In genomic region chr1:161177112-161177935, GRCh38 we compare ENCODE assay signal across 8 cellular contexts. TPM values are rescaled to one million over a fixed set of nuclear protein-coding genes. Genes with fewer than 3 reads are reported as not detected.
DNase-seq lines count a peak whose midpoint lies in the region; ATAC-seq and TF ChIP-seq lines count a peak whose summit lies in the region.

B4GALT3 (minus strand) TSS chr1:161177507; CDS start chr1:161176060, 1,447 bp downstream.

- ATAC-seq in HG02840 (IDR thresholded peaks at IDR 0.05; ENCODE audit: low FRiP score, unreplicated experiment) (peak; percentile 69), heart left ventricle (peak; percentile 91 to 97 (median 96))

- H3K9me3 ChIP-seq in adrenal gland (replicated peaks in 1 of 3) (no peaks in the 10 kb centered on the region), heart left ventricle (no peaks in the 10 kb centered on the region)

- H3K4me3 Mint-ChIP-seq in T-helper 1 cell treated with Interleukin-12 subunit alpha and Interleukin-12 subunit beta and Interleukin-4 antibody, amounts not matched to agents 30 μg/mL and 1 μg/mL, for 36 hours = peak within 1 kb of the TSS; percentile 95
- H3K4me3 Mint-ChIP-seq in type B pancreatic cell = peak within 1 kb of the TSS; percentile 100

- H3K36me3 Mint-ChIP-seq in T-helper 1 cell treated with Interleukin-12 subunit alpha and Interleukin-12 subunit beta and Interleukin-4 antibody, amounts not matched to agents 30 μg/mL and 1 μg/mL, for 36 hours (ENCODE audit: low read depth) = peaks cover 29% of the 10 kb centered on the region
- peaks cover 21% of the 10 kb centered on the region for H3K36me3 Mint-ChIP-seq in type B pancreatic cell

- no peaks in the 10 kb centered on the region for H3K27me3 ChIP-seq in adrenal gland
- no peaks in the 10 kb centered on the region for H3K27me3 ChIP-seq in heart left ventricle

- H3K4me1 ChIP-seq in adrenal gland (replicated peaks in 1 of 2) (peaks cover 16 to 30% of the 10 kb centered on the region in 2 donors), heart left ventricle (peaks cover 6 to 55% (median 28%) of the 10 kb centered on the region in 12 donors)

- peak within 1 kb of the TSS; percentile 95 for H3K27ac Mint-ChIP-seq in T-helper 1 cell treated with Interleukin-12 subunit alpha and Interleukin-12 subunit beta and Interleukin-4 antibody, amounts not matched to agents 30 μg/mL and 1 μg/mL, for 36 hours
- H3K27ac Mint-ChIP-seq in type B pancreatic cell = peak within 1 kb of the TSS; percentile 98

- TF ChIP-seq POLR2A in adrenal gland (IDR thresholded peaks at IDR 0.05) (peak; percentile 52 to 75), heart left ventricle (IDR thresholded peaks at IDR 0.05) (peak; percentile 48 to 91)

- H3K9me3 Mint-ChIP-seq in T-helper 1 cell treated with Interleukin-12 subunit alpha and Interleukin-12 subunit beta and Interleukin-4 antibody, amounts not matched to agents 30 μg/mL and 1 μg/mL, for 36 hours = no peaks in the 10 kb centered on the region
- no peaks in the 10 kb centered on the region for H3K9me3 Mint-ChIP-seq in type B pancreatic cell

- in situ Hi-C loops in GM13976 (cut with MboI; ENCODE audit: low sequenced_read_pairs, unreplicated experiment) = no loop called here

- intact Hi-C loops in adrenal gland (cut with DNase I) = no loop called here
- intact Hi-C loops in heart left ventricle (cut with DNase I) = no loop called here
- intact Hi-C loops in posterior cingulate gyrus (cut with DNase I) = loop anchor here (10.0 kb wide), 1 partner anchor 47 kb away; the partner anchor contains the start of genes APOA2 and TOMM40L

- H3K4me1 Mint-ChIP-seq in T-helper 1 cell treated with Interleukin-12 subunit alpha and Interleukin-12 subunit beta and Interleukin-4 antibody, amounts not matched to agents 30 μg/mL and 1 μg/mL, for 36 hours (ENCODE audit: low read depth) = peaks cover 59% of the 10 kb centered on the region
- peaks cover 26% of the 10 kb centered on the region for H3K4me1 Mint-ChIP-seq in type B pancreatic cell (ENCODE audit: unreplicated experiment)

- H3K4me3 ChIP-seq in adrenal gland = peak within 1 kb of the TSS; percentile 25 to 97 (median 62)
- H3K4me3 ChIP-seq in heart left ventricle = peak within 1 kb of the TSS; percentile 61 to 100 (median 78)

- no peaks in the 10 kb centered on the region for H3K27me3 Mint-ChIP-seq in T-helper 1 cell treated with Interleukin-12 subunit alpha and Interleukin-12 subunit beta and Interleukin-4 antibody, amounts not matched to agents 30 μg/mL and 1 μg/mL, for 36 hours (ENCODE audit: low read depth)
- H3K27me3 Mint-ChIP-seq in type B pancreatic cell = no peaks in the 10 kb centered on the region

- H3K36me3 ChIP-seq in adrenal gland (replicated peaks in 1 of 2) = peaks cover 0 to 31% of the 10 kb centered on the region in 2 donors
- H3K36me3 ChIP-seq in heart left ventricle = peaks cover 0 to 37% (median 34%) of the 10 kb centered on the region in 9 donors

- DNase-seq in GM13976 (ENCODE audit: low spot score) (peak; percentile 98), NCI-H1694 (lab: John Stamatoyannopoulos, UW) (peak; percentile 55), adrenal gland (peak; percentile 86 to 95 (median 90)), heart left ventricle (peak; percentile 90 to 96 (median 92)), posterior cingulate gyrus (peak; percentile 82 to 99 (median 94)), type B pancreatic cell (ENCODE audit: extremely low spot score, unreplicated experiment) (peak; percentile 95)

- H3K27ac ChIP-seq in adrenal gland = peak within 1 kb of the TSS; percentile 20 to 89 (median 88)
- peak within 1 kb of the TSS; percentile 60 to 95 (median 89) for H3K27ac ChIP-seq in heart left ventricle

- WGBS in adrenal gland, 4 donors = 3 to 4% (median 4%) methylated on average over 26 to 50 of the region's 50 CpGs
- 3 to 5% (median 4%) methylated on average over 47 to 50 of the region's 50 CpGs for WGBS in heart left ventricle, 4 donors

- TF ChIP-seq CTCF in GM13976 (IDR thresholded peaks at IDR 0.05; ENCODE audit: borderline replicate concordance, control extremely low read depth, extremely low read depth, insufficient read depth, missing control alignments) (no peak), adrenal gland (IDR thresholded peaks at IDR 0.05) (peak in 3 of 6 experiments; percentile 15 to 22 (median 17)), heart left ventricle (IDR thresholded peaks at IDR 0.05) (peak in 4 of 12 donors; percentile 8 to 40 (median 19)), type B pancreatic cell (conservative IDR thresholded peaks at IDR 0.05) (peak; percentile 31)

RNA-seq across cellular contexts. Expression of gene B4GALT3, which starts in this region (rescaled TPM):
- total RNA-seq in adrenal gland = 10 to 100 TPM; 25.8 to 34.2 (median 29.8) TPM
- polyA plus RNA-seq in adrenal gland = 10 to 100 TPM; 21.9 to 35.9 (median 26.6) TPM
- 10 to 100 TPM; 18.2 to 34.1 (median 22.4) TPM for total RNA-seq in heart left ventricle
- polyA plus RNA-seq in heart left ventricle = 10 to 100 TPM; 13.4 to 40.8 TPM
- 42.4 and 48.5 TPM in 2 replicates for total RNA-seq in type B pancreatic cell (ENCODE audit: low replicate concordance)

Comparison
In these comparisons a context has a peak if more than half of its experiments do, and no peak if none do; other contexts are left out.
1. Peak in every context shown above with its lines: DNase-seq, ATAC-seq, H3K4me3 ChIP-seq and H3K27ac ChIP-seq.